29 cellular contexts compared by ENCODE assay signal in genomic region chr5:81925012-81925411, GRCh38.
"Had no signal": no experiment of that assay in that cellular context is flagged by ENCODE, and none has a peak within 500 bp of the region (broad histone marks: within the 10 kb centered on the region; RNA-seq: fewer than 3 reads in every experiment).

No MANE protein-coding gene starts in this region.

- H3K27me3 ChIP-seq: brain microvascular endothelial cell had no signal

- H3K36me3 ChIP-seq: brain microvascular endothelial cell had no signal

- DNase-seq: activated CD4-positive, alpha-beta T cell treated with anti-CD3 and anti-CD28 coated beads for 1 hour; activated CD4-positive, alpha-beta T cell treated with anti-CD3 and anti-CD28 coated beads, Interleukin-2, amount 10 ng/mL, durations not matched to agents 24 days and 14 days; activated CD4-positive, alpha-beta T cell treated with anti-CD3 and anti-CD28 coated beads, Interleukin-2, amount 50 U/mL, for 4 hours; activated CD4-positive, CD25-positive, alpha-beta regulatory T cell; activated CD8-positive, alpha-beta T cell treated with anti-CD3 and anti-CD28 coated beads for 36 hours; activated effector memory CD4-positive, alpha-beta T cell treated with anti-CD3 and anti-CD28 coated beads, Interleukin-2, amount 50 U/mL, for 16 hours; activated naive CD4-positive, alpha-beta T cell; activated naive CD4-positive, alpha-beta T cell treated with anti-CD3 and anti-CD28 coated beads, Interleukin-2, amount 50 U/mL, for 16 hours; activated naive CD8-positive, alpha-beta T cell treated with anti-CD3 and anti-CD28 coated beads for 36 hours; activated T-cell treated with anti-CD3 and anti-CD28 coated beads, Interleukin-2, amount 50 U/mL, for 1 hour; activated T-cell treated with anti-CD3 and anti-CD28 coated beads, Interleukin-2, amount 50 U/mL, for 72 hours; amniotic stem cell; aorta; brain microvascular endothelial cell; central memory CD4-positive, alpha-beta T cell; NCI-H1048; NCI-H1105 treated with DMSO at 0.1 percent for 48 hours; NCI-H1436; NCI-H1694; NCI-H1930; NCI-H526 treated with DMSO at 0.1 percent for 48 hours; NCI-H774; OCI-M1; SW 1271; T-helper 1 cell; T-helper 2 cell; T-helper 9 cell had no signal

- H3K27ac ChIP-seq: brain microvascular endothelial cell, VCaP had no signal

- ATAC-seq: activated CD8-positive, alpha-beta T cell treated with anti-CD3 and anti-CD28 coated beads for 36 hours; activated T-cell treated with anti-CD3 and anti-CD28 coated beads, Interleukin-2, amount 50 U/mL, for 72 hours; activated T-helper 17 cell treated with anti-CD3 and anti-CD28 coated beads, Interleukin-2, amount 50 U/mL, for 72 hours had no signal
